In the genomic region with DNA sequence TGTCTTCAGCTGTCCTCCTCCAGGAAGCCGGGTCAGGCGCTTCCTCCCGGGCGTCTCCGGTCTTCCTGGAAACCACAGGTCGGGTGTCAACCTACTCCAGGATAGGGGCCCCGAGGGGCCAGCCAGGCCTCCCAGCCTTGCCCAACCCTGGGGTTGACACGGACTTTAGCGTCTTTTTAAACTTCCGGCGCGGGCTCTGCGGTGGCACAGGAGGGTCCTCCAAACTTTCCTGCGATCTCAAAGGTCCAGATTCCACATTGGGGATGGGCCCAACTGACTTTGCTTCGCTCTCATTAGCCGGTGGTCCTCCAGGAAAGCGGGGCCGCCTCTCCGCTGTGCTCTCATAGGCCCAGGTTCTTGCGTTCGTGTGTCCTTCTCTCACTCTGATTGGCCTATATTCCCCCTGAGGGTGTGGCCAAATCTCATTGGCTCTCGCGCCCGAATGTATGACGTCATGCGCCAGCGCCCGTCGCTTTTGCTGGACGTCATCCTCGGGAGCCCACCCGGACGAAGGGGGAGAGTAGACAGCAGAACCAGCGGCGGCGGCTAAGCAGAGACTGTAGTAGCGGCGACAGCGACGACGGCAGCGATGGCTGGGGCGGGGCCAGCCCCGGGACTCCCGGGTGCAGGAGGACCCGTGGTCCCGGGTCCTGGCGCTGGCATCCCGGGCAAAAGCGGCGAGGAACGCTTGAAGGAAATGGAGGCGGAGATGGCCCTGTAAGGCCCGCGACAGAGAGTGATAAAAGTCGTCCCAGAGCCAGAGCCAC, we compare ENCODE assay signal across 8 cellular contexts. TPM values are rescaled to one million over a fixed set of nuclear protein-coding genes. Genes with fewer than 3 reads are reported as not detected.
DNase-seq lines count a peak whose midpoint lies in the region; ATAC-seq and FAIRE-seq lines count a peak whose summit lies in the region.

TSS of gene RBM42 (plus strand) at position 472 of the 767 bp plus-strand sequence. CDS start at position 590, 118 bp downstream.

- H3K4me3 Mint-ChIP-seq in activated T-cell treated with anti-CD3 and anti-CD28 coated beads, Interleukin-2, amount 50 U/mL, for 72 hours = peak within 1 kb of the TSS; percentile 94 to 96

- peaks cover 6 to 18% of the 10 kb centered on the region in 2 donors for H3K4me1 ChIP-seq in muscle layer of duodenum (ENCODE audit: control insufficient read depth in 1 of 2, insufficient read depth in 2 of 2, low read length in 2 of 2)

- H3K9me3 Mint-ChIP-seq in activated T-cell treated with anti-CD3 and anti-CD28 coated beads, Interleukin-2, amount 50 U/mL, for 72 hours = no peaks in the 10 kb centered on the region

- peak; percentile 98 for DNase-seq in DMS79 (lab: John Stamatoyannopoulos, UW)
- peak; percentile 96 for DNase-seq in RCC 7860 (ENCODE audit: low spot score)
- peak; percentile 96 to 97 for DNase-seq in activated T-cell treated with anti-CD3 and anti-CD28 coated beads, Interleukin-2, amount 50 U/mL, for 72 hours
- DNase-seq in stimulated activated CD8-positive, alpha-beta memory T cell treated with anti-CD3 and anti-CD28 coated beads, Interleukin-7, amount 100 ng/mL, for 4 hours (ENCODE audit: low read depth in 2 of 2) = peak; percentile 92 to 96

- no peaks in the 10 kb centered on the region for H3K9me3 ChIP-seq in KOPT-K1 (ENCODE audit: insufficient read depth, low read length, poor library complexity, severe bottlenecking)
- no peaks in the 10 kb centered on the region for H3K9me3 ChIP-seq in muscle layer of duodenum (ENCODE audit: control insufficient read depth in 1 of 2, low read length in 2 of 2)

- peaks cover 10 to 23% of the 10 kb centered on the region in 2 donors for H3K36me3 Mint-ChIP-seq in activated T-cell treated with anti-CD3 and anti-CD28 coated beads, Interleukin-2, amount 50 U/mL, for 72 hours (ENCODE audit: insufficient read depth in 2 of 2)

- H3K36me3 ChIP-seq in KOPT-K1 (ENCODE audit: insufficient read depth, low read length) (peaks cover 35% of the 10 kb centered on the region), muscle layer of duodenum (ENCODE audit: control insufficient read depth in 1 of 2, insufficient read depth in 2 of 2, low read length in 2 of 2) (peaks cover 23 to 33% of the 10 kb centered on the region in 2 donors)

- no peaks in the 10 kb centered on the region for H3K27me3 ChIP-seq in muscle layer of duodenum (ENCODE audit: low read depth, low read length)

- H3K4me1 Mint-ChIP-seq in activated T-cell treated with anti-CD3 and anti-CD28 coated beads, Interleukin-2, amount 50 U/mL, for 72 hours (ENCODE audit: low read depth) = peaks cover 16% of the 10 kb centered on the region

- H3K27ac Mint-ChIP-seq in activated T-cell treated with anti-CD3 and anti-CD28 coated beads, Interleukin-2, amount 50 U/mL, for 72 hours = peak within 1 kb of the TSS; percentile 95

- peak within 1 kb of the TSS; percentile 63 for H3K27ac ChIP-seq in KOPT-K1 (ENCODE audit: low read depth, low read length, poor library complexity, severe bottlenecking)
- peak within 1 kb of the TSS; percentile 82 for H3K27ac ChIP-seq in muscle layer of duodenum (ENCODE audit: low read length)

- FAIRE-seq in RCC 7860 (lab: Jason Lieb, UNC) = peak; percentile 92

- ATAC-seq in GM21786 (IDR thresholded peaks at IDR 0.05; ENCODE audit: unreplicated experiment) (peak; percentile 94), esophagus mucosa (peak; percentile 99)
- peak; percentile 100 for ATAC-seq in activated T-cell treated with anti-CD3 and anti-CD28 coated beads, Interleukin-2, amount 50 U/mL, for 72 hours (replicated peaks in 1 of 2)

- H3K27me3 Mint-ChIP-seq in activated T-cell treated with anti-CD3 and anti-CD28 coated beads, Interleukin-2, amount 50 U/mL, for 72 hours (ENCODE audit: low read depth) = no peaks in the 10 kb centered on the region

- peak within 1 kb of the TSS; percentile 92 to 99 for H3K4me3 ChIP-seq in muscle layer of duodenum (ENCODE audit: low read depth in 1 of 2, low read length in 2 of 2)

RNA-seq across cellular contexts. Expression of gene RBM42, which starts in this region (rescaled TPM):
- total RNA-seq in activated T-cell treated with anti-CD3 and anti-CD28 coated beads, Interleukin-2, amount 50 U/mL, for 72 hours = 100 to 1,000 TPM; 105 to 130 TPM
- total RNA-seq in esophagus mucosa = 52.7 TPM

Comparison
In these comparisons a context has a peak if more than half of its experiments do, and no peak if none do; other contexts are left out.
1. Peak in every context shown above with its lines: DNase-seq, ATAC-seq, H3K4me3 ChIP-seq and H3K27ac ChIP-seq.